31 cellular contexts compared by ENCODE assay signal in the genomic region with DNA sequence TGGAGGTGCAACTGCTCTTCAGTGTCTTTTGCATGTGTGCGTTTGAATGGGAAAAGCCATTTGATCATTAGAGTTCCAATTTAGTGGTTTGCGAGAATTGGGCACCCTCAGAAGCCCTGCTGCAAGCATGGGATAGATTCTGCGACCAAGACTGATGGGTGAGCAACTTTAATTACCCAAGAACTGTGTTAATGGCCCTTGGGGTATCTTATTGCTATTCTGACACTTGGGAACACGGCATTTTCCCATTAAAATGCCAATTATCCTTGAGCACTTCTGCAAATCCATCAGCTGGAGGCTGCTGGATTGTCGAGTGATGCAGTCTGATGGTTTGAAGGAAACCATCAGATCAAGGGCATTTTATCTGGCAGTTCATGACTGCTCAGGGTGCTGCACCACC.
"Had no signal": no experiment of that assay in that cellular context is flagged by ENCODE, and none has a peak within 500 bp of the region (broad histone marks: within the 10 kb centered on the region; RNA-seq: fewer than 3 reads in every experiment).

No MANE protein-coding gene starts in this region.

- H3K9ac ChIP-seq: KMS-11 had no signal

- H3K9me3 ChIP-seq: adrenal gland, body of pancreas, breast epithelium had no signal

- H3K27ac ChIP-seq: adrenal gland, body of pancreas, breast epithelium, KMS-11, PC-9, RWPE1, VCaP had no signal

- ATAC-seq: activated naive CD4-positive, alpha-beta T cell treated with anti-CD3 and anti-CD28 coated beads, Interleukin-2, amount 50 U/mL, for 72 hours; body of pancreas; Right ventricle myocardium inferior; SK-N-SH treated with all-trans-retinoic acid at 6 μM for 48 hours; T-cell; T-helper 17 cell had no signal

- H3K27me3 ChIP-seq: adrenal gland, body of pancreas had no signal

- H3K9me3 Mint-ChIP-seq: activated B cell treated with CpG ODN at 0.5 μM for 24 hours; activated CD4-positive, alpha-beta memory T cell treated with anti-CD3 and anti-CD28 coated beads for 36 hours; activated naive CD4-positive, alpha-beta T cell treated with anti-CD3 and anti-CD28 coated beads for 36 hours; T-cell had no signal

- H3K4me1 ChIP-seq: adrenal gland, breast epithelium had no signal

- H3K36me3 Mint-ChIP-seq: activated CD4-positive, alpha-beta memory T cell treated with anti-CD3 and anti-CD28 coated beads for 36 hours; T-cell had no signal

- H2AFZ ChIP-seq: PC-9 had no signal

- DNase-seq: activated B cell treated with CpG ODN at 0.5 μM for 24 hours; activated CD4-positive, alpha-beta memory T cell treated with anti-CD3 and anti-CD28 coated beads for 36 hours; activated CD4-positive, alpha-beta T cell treated with anti-CD3 and anti-CD28 coated beads for 4 hours; activated CD4-positive, alpha-beta T cell treated with anti-CD3 and anti-CD28 coated beads, Interleukin-2, amount 50 U/mL, for 1 hour; activated CD4-positive, CD25-positive, alpha-beta regulatory T cell treated with anti-CD3 and anti-CD28 coated beads, Interleukin-2, amount 50 U/mL, for 72 hours; activated gamma-delta T cell treated with Interleukin-2 at 50 U/mL for 16 hours; activated naive CD4-positive, alpha-beta T cell treated with anti-CD3 and anti-CD28 coated beads for 36 hours; activated T-cell treated with anti-CD3 and anti-CD28 coated beads, Interleukin-2, amount 50 U/mL, for 1 hour; adrenal gland; body of pancreas; MM.1S; MV-4-11; NCI-H1092; NCI-H187; NCI-H2081; NCI-H2227 treated with DMSO at 0.1 percent for 48 hours; NCI-H446; NCI-H510A treated with DMSO at 0.1 percent for 48 hours; NCI-H748 treated with DMSO at 0.1 percent for 48 hours; NK-92 treated with Interleukin-12 subunit alpha and Interleukin-12 subunit beta, amount 100 ng/mL, for 24 hours; PC-9; SIG-M5; T-cell; T-helper 17 cell had no signal

- H3K4me3 ChIP-seq: adrenal gland, body of pancreas, breast epithelium, PC-9 had no signal

- H3K27ac Mint-ChIP-seq: activated B cell treated with CpG ODN at 0.5 μM for 24 hours; activated CD4-positive, alpha-beta memory T cell treated with anti-CD3 and anti-CD28 coated beads for 36 hours; activated naive CD4-positive, alpha-beta T cell treated with anti-CD3 and anti-CD28 coated beads for 36 hours; activated naive CD4-positive, alpha-beta T cell treated with anti-CD3 and anti-CD28 coated beads, Interleukin-2, amount 50 U/mL, for 72 hours; T-cell; T-helper 17 cell had no signal

- H3K36me3 ChIP-seq: adrenal gland, breast epithelium had no signal

- H3K4me3 Mint-ChIP-seq: activated B cell treated with CpG ODN at 0.5 μM for 24 hours; activated CD4-positive, alpha-beta memory T cell treated with anti-CD3 and anti-CD28 coated beads for 36 hours; activated naive CD4-positive, alpha-beta T cell treated with anti-CD3 and anti-CD28 coated beads for 36 hours; T-cell; T-helper 17 cell had no signal

- H3K4me1 Mint-ChIP-seq: T-cell, T-helper 17 cell had no signal

- H3K4me2 ChIP-seq: KMS-11, PC-9 had no signal
